In the genomic region with DNA sequence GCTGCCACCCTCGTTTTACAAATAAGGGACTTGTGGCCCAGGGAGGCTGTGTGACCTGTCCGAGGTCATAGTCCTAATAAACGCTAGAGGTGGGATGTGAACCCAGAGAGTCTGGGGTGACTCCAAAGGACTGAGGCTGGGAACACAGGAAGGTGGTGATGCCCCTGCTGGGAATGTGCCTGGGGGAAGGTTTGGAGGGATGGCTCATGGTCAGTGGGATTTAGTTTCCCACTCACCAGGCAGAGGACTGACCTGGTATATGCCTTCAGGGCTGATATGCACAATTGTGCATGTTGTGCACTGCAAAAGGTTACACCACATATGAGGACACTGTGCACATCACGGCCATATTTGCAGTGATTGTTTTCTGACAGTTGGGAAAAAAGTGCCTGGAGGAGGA, we compare ENCODE assay signal across 18 cellular contexts. TPM values are rescaled to one million over a fixed set of nuclear protein-coding genes. Genes with fewer than 3 reads are reported as not detected.
A peak's percentile ranks its signal among the peaks of the same experiment; 100 is the strongest.
DNase-seq lines count a peak whose midpoint lies in the region; ATAC-seq and TF ChIP-seq lines count a peak whose summit lies in the region.
"Had no signal": no experiment of that assay in that cellular context is flagged by ENCODE, and none has a peak within 500 bp of the region (broad histone marks: within the 10 kb centered on the region; RNA-seq: fewer than 3 reads in every experiment).

No MANE protein-coding gene starts in this region.

- peak; percentile 58 for DNase-seq in ELR (ENCODE audit: low read depth)
- DNase-seq in RPMI7951 (ENCODE audit: low read depth) = peak; percentile 13
- peak; percentile 22 for DNase-seq in lower lobe of right lung
- peak; percentile 42 for DNase-seq in posterior vena cava (ENCODE audit: low spot score)
- no peak for DNase-seq in anterior cingulate cortex (lab: John Stamatoyannopoulos, UW)
- no peak for DNase-seq in SIG-M5 treated with dmso at 0.1 percent for 504 hours (lab: John Stamatoyannopoulos, UW; ENCODE audit: unreplicated experiment)
- DNase-seq in NCI-H1048 (lab: John Stamatoyannopoulos, UW) = no peak
- DNase-seq: 8988T; CD4-positive, alpha-beta memory T cell; DMS153; DMS79; GF-D8; HCEC 1CT had no signal

- peaks cover under 1% of the 10 kb centered on the region for H3K9me3 ChIP-seq in lower lobe of right lung

- no peak overlapping the region for H3K4me3 ChIP-seq in lower lobe of right lung
- H3K4me3 ChIP-seq: BLaER1, GM23338 had no signal

- no peak overlapping the region for H3K27ac ChIP-seq in lower lobe of right lung
- H3K27ac ChIP-seq: BLaER1, HL-60 had no signal

- peaks cover 4% of the 10 kb centered on the region for H3K4me1 ChIP-seq in lower lobe of right lung
- H3K4me1 ChIP-seq: BLaER1 had no signal

- no peak for TF ChIP-seq CTCF in lower lobe of right lung (IDR thresholded peaks at IDR 0.05)

- intact Hi-C loops in lower lobe of right lung (cut with DNase I) = no loop called here
- intact Hi-C loops in posterior vena cava (cut with DNase I) = loop anchor here in 1 of 2 donors (5.0 kb wide), 1 partner anchor 540 kb away; no protein-coding TSS in a partner anchor

- H3K36me3 ChIP-seq in lower lobe of right lung = no peaks in the 10 kb centered on the region
- H3K36me3 ChIP-seq: BLaER1 had no signal

- peaks cover 26% of the 10 kb centered on the region for H3K27me3 ChIP-seq in lower lobe of right lung (ENCODE audit: low read depth)

- ATAC-seq in lower lobe of right lung = no peak
- ATAC-seq: GM23338 had no signal

RNA-seq across cellular contexts. Expression of a gene that starts 13.9 kb away (rescaled TPM):
- total RNA-seq in RPMI7951 (2014; rRNA removed; shearing (Covaris generic)) = not detected in 2 replicates
- total RNA-seq in lower lobe of right lung (0.80 TPM), posterior vena cava (1 to 10 TPM; 1.8 to 7.5 TPM)
- total RNA-seq: A673; CD4-positive, alpha-beta memory T cell; HT1080 had no signal

RNA-seq across cellular contexts. Expression of a gene that starts 19.0 kb away (rescaled TPM):
- total RNA-seq in RPMI7951 (2014; rRNA removed; shearing (Covaris generic)) = 0.20 and 0.96 TPM in 2 replicates
- total RNA-seq in lower lobe of right lung (2.2 TPM), posterior vena cava (under 1 TPM; 0.32 to 0.81 TPM)
- total RNA-seq: CD4-positive, alpha-beta memory T cell had no signal

Comparison
In these comparisons a context has a peak if more than half of its experiments do, and no peak if none do; other contexts are left out.
1. DNase-seq: peak in ELR (single experiment), RPMI7951 (single experiment), lower lobe of right lung (single experiment) and posterior vena cava (single experiment); none in anterior cingulate cortex (0 of 58), SIG-M5 treated with dmso at 0.1 percent for 504 hours (single experiment) and NCI-H1048 (single experiment).